ENCODE assay signal across 1 cellular context in the genomic region with DNA sequence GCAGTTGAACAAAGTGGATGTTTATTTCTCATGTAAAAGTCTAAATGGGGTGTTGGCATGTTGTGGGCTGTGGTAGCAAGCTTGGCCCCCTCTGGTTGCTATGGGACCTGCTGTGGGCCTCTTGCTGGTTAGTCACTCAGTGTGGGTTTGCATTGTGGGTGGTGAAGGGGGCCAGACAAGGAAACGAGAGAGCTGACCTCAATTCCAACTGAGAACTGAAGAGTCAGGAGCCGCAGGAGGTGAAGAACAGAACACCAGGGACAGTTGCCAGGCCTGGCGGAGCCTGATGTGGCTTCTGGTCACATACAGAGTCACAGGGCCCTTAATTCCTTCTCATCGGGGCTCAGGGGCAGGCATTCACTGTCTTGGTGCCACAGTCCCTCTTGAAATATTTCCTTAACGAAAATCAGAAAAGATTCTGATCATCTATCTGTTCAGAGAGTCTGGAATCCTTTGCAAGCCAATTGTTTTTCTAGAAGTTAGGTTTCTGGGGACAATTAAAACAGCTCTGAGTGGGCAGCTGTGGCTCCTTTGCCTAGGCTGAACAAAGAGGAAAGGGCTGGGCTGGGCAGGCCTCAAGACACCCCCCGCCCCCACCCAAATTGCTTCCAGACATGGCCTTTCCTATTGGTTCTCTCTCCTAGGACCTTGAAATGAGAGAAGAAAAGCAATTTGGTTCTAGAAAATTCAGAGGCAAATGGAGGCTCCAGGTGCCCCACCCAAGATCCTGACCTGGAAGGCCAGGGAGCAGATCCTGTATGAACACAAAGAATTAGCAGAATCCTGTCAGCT.
A peak's percentile ranks its signal among the peaks of the same experiment; 100 is the strongest.
TF ChIP-seq lines count a peak whose summit lies in the region.

No MANE protein-coding gene starts in this region.

TF ChIP-seq in HepG2, 621 proteins besides CTCF, POLR2A, EP300 and RAD21 (continued from another document):
- TF ChIP-seq SOX6 (IDR thresholded peaks at IDR 0.05), result no peak
- 0 out of 2 replicates have a peak, but pooled peaks have one; percentile 3 for TF ChIP-seq SOX6 (CRISPR knock-in tag; IDR thresholded peaks at IDR 0.05)
- TF ChIP-seq ZNF772 (CRISPR knock-in tag; IDR thresholded peaks at IDR 0.05), result no peak
